Comparison of ENCODE assay signal across 8 cellular contexts in genomic region chr10:100743626-100744135, GRCh38. TPM values are rescaled to one million over a fixed set of nuclear protein-coding genes. Genes with fewer than 3 reads are reported as not detected.
DNase-seq lines count a peak whose midpoint lies in the region; ATAC-seq and TF ChIP-seq lines count a peak whose summit lies in the region.

No MANE protein-coding gene starts in this region.

- H3K4me1 ChIP-seq in endodermal cell (ENCODE audit: control insufficient read depth, insufficient read depth, low read length): peaks cover 18% of the 10 kb centered on the region

- 0 to 2% methylated on average over 3 to 16 of the region's 16 CpGs for WGBS in endodermal cell (ENCODE audit: insufficient coverage in 1 of 2, insufficient read length in 1 of 2), 2 experiments

- H3K27me3 Mint-ChIP-seq in endodermal cell (ENCODE audit: insufficient read depth): peaks cover 96% of the 10 kb centered on the region

- peaks cover 97% of the 10 kb centered on the region for H3K27me3 ChIP-seq in endodermal cell (ENCODE audit: control insufficient read depth, insufficient read depth, low read length, poor library complexity, severe bottlenecking)

- no peaks in the 10 kb centered on the region for H3K36me3 Mint-ChIP-seq in endodermal cell (ENCODE audit: low read depth)

- H3K9me3 Mint-ChIP-seq in endodermal cell: no peaks in the 10 kb centered on the region

- H3K4me1 Mint-ChIP-seq in endodermal cell: peaks cover 29% of the 10 kb centered on the region

- CTCF ChIA-PET in AG04449 (lab: Yijun Ruan, JAX): interaction anchor here (0.7 to 2.6 kb wide), 16 partner anchors 8 to 227 kb away, joined by 3 to 14 read pairs (median 4); no protein-coding TSS in a partner anchor

- H3K9ac ChIP-seq in endodermal cell (ENCODE audit: extremely low read depth, low read length, poor library complexity, severe bottlenecking): no peak overlapping the region

- ATAC-seq in HG02588 (IDR thresholded peaks at IDR 0.05; ENCODE audit: unreplicated experiment): no peak

- H3K27ac Mint-ChIP-seq in endodermal cell: no peak overlapping the region

- no peaks in the 10 kb centered on the region for H3K36me3 ChIP-seq in endodermal cell (ENCODE audit: control insufficient read depth, insufficient read depth, low read length)

- H3K4me3 Mint-ChIP-seq in endodermal cell: peak overlapping the region; percentile 58

- no peak overlapping the region for H3K4me3 ChIP-seq in AG04449 (ENCODE audit: low read depth, low read length)
- peak overlapping the region; percentile 73 for H3K4me3 ChIP-seq in endodermal cell (ENCODE audit: low read length)

- TF ChIP-seq CTCF in AG04449 (IDR thresholded peaks at IDR 0.05; ENCODE audit: insufficient read depth, low read length, missing control alignments) (peak; percentile 58), endodermal cell (conservative IDR thresholded peaks at IDR 0.05) (peak; percentile 91)

- no peaks in the 10 kb centered on the region for H3K9me3 ChIP-seq in endodermal cell (ENCODE audit: control insufficient read depth, low read length)

- no peak overlapping the region for H3K27ac ChIP-seq in endodermal cell (ENCODE audit: low read depth, low read length)

- POLR2A ChIA-PET in AG04449 (lab: Yijun Ruan, JAX): no interaction called here

- DNase-seq in AG04449 (ENCODE audit: low read depth, low spot score) (no peak), GM04504 (ENCODE audit: low read depth) (peak; percentile 17), NCI-H128 (lab: John Stamatoyannopoulos, UW; ENCODE audit: unreplicated experiment) (peak; percentile 6), endodermal cell (peak; percentile 84), myocyte (ENCODE audit: low read depth) (peak; percentile 74), NCI-H524 treated with DMSO at 0.1 percent for 48 hours (lab: John Stamatoyannopoulos, UW) (no peak)
- peak; percentile 63 for DNase-seq in activated CD4-positive, CD25-positive, alpha-beta regulatory T cell treated with anti-CD3 and anti-CD28 coated beads, Interleukin-2, amount 50 U/mL, for 72 hours

RNA-seq across cellular contexts. Expression of gene PAX2, which starts 1.7 kb away (rescaled TPM):
- under 1 TPM; 0.93 to 0.99 TPM for total RNA-seq in endodermal cell
- polyA plus RNA-seq in endodermal cell (2013, experiment 1 of 2): 3.0 TPM
- polyA plus RNA-seq in endodermal cell (2013, experiment 2 of 2): 3.6 TPM
- total RNA-seq in myocyte: not detected in 2 replicates
- not detected for polyA plus RNA-seq in myocyte (2012)

Comparison
In these comparisons a context has a peak if more than half of its experiments do, and no peak if none do; other contexts are left out.
1. DNase-seq: peak in GM04504 (single experiment), NCI-H128 (single experiment), activated CD4-positive, CD25-positive, alpha-beta regulatory T cell treated with anti-CD3 and anti-CD28 coated beads, Interleukin-2, amount 50 U/mL, for 72 hours (single experiment), endodermal cell (single experiment) and myocyte (single experiment); none in AG04449 (single experiment) and NCI-H524 treated with DMSO at 0.1 percent for 48 hours (single experiment).